1 cellular context compared by ENCODE assay signal in the genomic region with DNA sequence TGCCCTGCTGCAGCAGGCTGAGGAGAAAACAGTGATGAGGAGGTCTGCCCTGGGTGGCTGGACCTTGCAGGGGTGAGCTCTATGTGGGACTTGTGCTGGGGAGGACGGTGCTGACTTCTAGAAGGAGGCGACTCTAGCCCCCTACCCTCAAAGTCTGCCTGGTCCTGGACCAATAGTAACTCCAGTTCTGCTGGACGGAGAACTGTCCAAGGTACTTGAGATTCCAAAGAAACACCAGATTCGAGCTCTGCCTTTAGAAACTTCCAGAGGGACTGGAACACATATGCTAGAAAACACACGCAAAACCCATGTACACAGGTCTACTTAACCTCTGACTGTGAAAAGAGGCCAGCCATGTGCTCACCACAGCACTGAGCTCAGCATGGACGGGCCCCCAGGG.
A peak's percentile ranks its signal among the peaks of the same experiment; 100 is the strongest.
TF ChIP-seq lines count a peak whose summit lies in the region.

No MANE protein-coding gene starts in this region.

TF ChIP-seq in Ishikawa, 13 proteins besides CTCF, POLR2A, EP300 and RAD21:
- TF ChIP-seq REST (IDR thresholded peaks at IDR 0.05; ENCODE audit: low read depth), result peak; percentile 79
- TF ChIP-seq CEBPB (IDR thresholded peaks at IDR 0.05), result no peak
- TF ChIP-seq CREB1 (IDR thresholded peaks at IDR 0.05; ENCODE audit: low read depth), result no peak
- TF ChIP-seq TEAD4 (IDR thresholded peaks at IDR 0.05), result no peak
- no peak for TF ChIP-seq NFIC (IDR thresholded peaks at IDR 0.05)
- no peak for TF ChIP-seq TAF1 (IDR thresholded peaks at IDR 0.05; ENCODE audit: low read depth)
